13 cellular contexts compared by ENCODE assay signal in the genomic region with DNA sequence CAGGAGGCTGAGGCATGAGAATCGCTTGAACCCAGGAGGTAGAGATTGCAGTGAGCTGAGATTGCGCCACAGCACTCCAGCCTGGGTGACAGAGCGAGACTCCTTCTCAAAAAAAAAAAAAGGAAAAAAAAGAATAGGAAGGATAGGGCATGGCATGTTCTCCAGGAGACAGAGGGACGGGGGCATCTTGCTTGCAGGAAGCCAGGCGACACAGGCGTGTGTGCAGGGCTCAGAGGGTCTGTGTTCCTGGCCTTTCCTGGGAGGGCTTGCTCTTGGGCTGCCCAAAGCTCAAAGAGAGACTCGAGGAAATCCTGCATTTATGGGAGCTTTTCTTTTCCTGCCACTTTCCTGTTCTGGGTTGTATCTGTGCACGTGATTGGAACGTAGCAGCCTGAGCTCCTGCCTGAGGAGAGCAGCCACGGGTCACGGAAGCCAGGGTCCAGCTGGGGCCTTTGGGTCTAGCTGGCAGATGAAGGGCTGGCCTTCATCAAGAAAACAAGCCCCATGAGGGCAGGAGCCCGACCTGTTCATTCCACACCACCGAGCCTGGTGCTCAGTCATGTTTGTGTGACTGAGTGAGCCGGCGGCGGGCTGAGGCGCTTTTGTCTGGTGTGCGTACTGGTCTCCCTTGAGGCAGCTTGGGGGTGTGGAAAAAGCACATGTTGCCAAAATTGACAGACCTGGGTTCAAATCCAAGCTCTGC. TPM values are rescaled to one million over a fixed set of nuclear protein-coding genes. Genes with fewer than 3 reads are reported as not detected.
A peak's percentile ranks its signal among the peaks of the same experiment; 100 is the strongest.
DNase-seq lines count a peak whose midpoint lies in the region; ATAC-seq, FAIRE-seq and TF ChIP-seq lines count a peak whose summit lies in the region.
"Had no signal": no experiment of that assay in that cellular context is flagged by ENCODE, and none has a peak within 500 bp of the region (broad histone marks: within the 10 kb centered on the region; RNA-seq: fewer than 3 reads in every experiment).

No MANE protein-coding gene starts in this region.

- POLR2A ChIA-PET in A549 (lab: Yijun Ruan, JAX): interaction anchor here (0.7 to 1.7 kb wide), 3 partner anchors 16 to 52 kb away, joined by 3 to 5 read pairs (median 5); partner anchors contain the start of gene ACTN4

- no peaks in the 10 kb centered on the region for H3K27me3 Mint-ChIP-seq in progenitor cell of endocrine pancreas
- H3K27me3 Mint-ChIP-seq: activated CD8-positive, alpha-beta memory T cell treated with anti-CD3 and anti-CD28 coated beads, Interleukin-2, amount 10 ng/mL, durations not matched to agents 7 days and 5 days had no signal

- no peak for TF ChIP-seq RAD21 in A549 (conservative IDR thresholded peaks at IDR 0.05 in 1 of 2, IDR thresholded peaks at IDR 0.05 in 1 of 2)

- H3K27ac ChIP-seq in A549 (peak overlapping the region in 1 of 2 experiments; percentile 93; a peak in 4 of 6 replicates), body of pancreas (peak overlapping the region; percentile 7 to 70 (median 54))

- no peak overlapping the region for H3K4me3 ChIP-seq in A549
- H3K4me3 ChIP-seq in body of pancreas: no peak overlapping the region

- H3K4me3 Mint-ChIP-seq in progenitor cell of endocrine pancreas (ENCODE audit: low read depth): no peak overlapping the region
- H3K4me3 Mint-ChIP-seq: activated CD8-positive, alpha-beta memory T cell treated with anti-CD3 and anti-CD28 coated beads, Interleukin-2, amount 10 ng/mL, durations not matched to agents 7 days and 5 days had no signal

- no peak overlapping the region; the same call in 2 of the 3 replicates for H3K4me2 ChIP-seq in A549

- H3K9me3 Mint-ChIP-seq in progenitor cell of endocrine pancreas (ENCODE audit: low read depth): no peaks in the 10 kb centered on the region

- peaks cover 34% of the 10 kb centered on the region for H3K4me1 Mint-ChIP-seq in progenitor cell of endocrine pancreas (ENCODE audit: low read depth)

- peaks cover 4 to 9% of the 10 kb centered on the region in 2 donors for H3K36me3 ChIP-seq in body of pancreas (replicated peaks in 1 of 2; ENCODE audit: insufficient read depth in 1 of 2, low read depth in 2 of 2)

- H3K36me3 Mint-ChIP-seq in progenitor cell of endocrine pancreas (ENCODE audit: insufficient read depth): peaks cover 13% of the 10 kb centered on the region

- FAIRE-seq in A549 (lab: Jason Lieb, UNC): peak; percentile 39

- intact Hi-C loops in body of pancreas (cut with DNase I) (no loop called here), left ventricle myocardium superior (cut with micrococcal nuclease) (loop anchor here (10.0 kb wide), 1 partner anchor 45 kb away; no protein-coding TSS in a partner anchor)

- H3K4me1 ChIP-seq in A549 (peaks cover 94% of the 10 kb centered on the region), body of pancreas (peaks cover 73% of the 10 kb centered on the region)

- TF ChIP-seq CTCF in A549 (IDR thresholded peaks at IDR 0.05) (no peak), body of pancreas (IDR thresholded peaks at IDR 0.05) (no peak), progenitor cell of endocrine pancreas (IDR thresholded peaks at IDR 0.05; ENCODE audit: unreplicated experiment) (no peak)

- H3K9me3 ChIP-seq in A549 (no peaks in the 10 kb centered on the region), body of pancreas (no peaks in the 10 kb centered on the region)

- WGBS in A549 (ENCODE audit: missing lambda C conversion rate): 95% methylated on average over 18 of the region's 18 CpGs
- WGBS in body of pancreas, 2 donors: 87 to 91% methylated on average over 13 to 18 of the region's 18 CpGs

- H3K27me3 ChIP-seq in body of pancreas: no peaks in the 10 kb centered on the region

- CTCF ChIA-PET in A549 (lab: Yijun Ruan, JAX): interaction anchor here (0.6 to 38.0 kb wide), 17 partner anchors 1 to 342 kb away, joined by 3 to 764 read pairs (median 3); partner anchors contain the start of genes ACTN4, MRPS12 and SARS2

- H3K27ac Mint-ChIP-seq in progenitor cell of endocrine pancreas: peak overlapping the region; percentile 86

- no peak for DNase-seq in A549 (ENCODE audit: low read depth in 1 of 2, low spot score in 1 of 2)
- no peak for DNase-seq in body of pancreas
- DNase-seq in left ventricle myocardium superior: peak; percentile 39
- DNase-seq in progenitor cell of endocrine pancreas (ENCODE audit: low spot score, unreplicated experiment): no peak
- no peak for DNase-seq in pons (ENCODE audit: low spot score)
- DNase-seq: ACHN; activated CD8-positive, alpha-beta memory T cell treated with anti-CD3 and anti-CD28 coated beads, Interleukin-2, amount 10 ng/mL, durations not matched to agents 7 days and 5 days; stimulated activated naive CD4-positive, alpha-beta T cell; T-helper 9 cell had no signal

- TF ChIP-seq POLR2A in A549 (IDR thresholded peaks at IDR 0.05; ENCODE audit: low read length) (no peak), body of pancreas (IDR thresholded peaks at IDR 0.05) (no peak)

- TF ChIP-seq EP300 in A549 (IDR thresholded peaks at IDR 0.05): no peak

- ATAC-seq in A549: no peak
- no peak for ATAC-seq in body of pancreas
- peak; percentile 3 for ATAC-seq in left ventricle myocardium superior
- ATAC-seq in HG02973 (IDR thresholded peaks at IDR 0.05; ENCODE audit: unreplicated experiment): no peak
- no peak for ATAC-seq in HG03139 (IDR thresholded peaks at IDR 0.05; ENCODE audit: unreplicated experiment)
- ATAC-seq in HG02981 (IDR thresholded peaks at IDR 0.05; ENCODE audit: unreplicated experiment): no peak
- ATAC-seq: activated CD8-positive, alpha-beta memory T cell treated with anti-CD3 and anti-CD28 coated beads, Interleukin-2, amount 10 ng/mL, durations not matched to agents 7 days and 5 days had no signal

TF ChIP-seq in A549, 52 proteins besides CTCF, POLR2A, EP300 and RAD21:
- TF ChIP-seq CEBPB (IDR thresholded peaks at IDR 0.05): peak; percentile 47 to 70; a peak in 3 of 4 replicates
- no peak for TF ChIP-seq HOXB13 (CRISPR knock-in tag; IDR thresholded peaks at IDR 0.05; ENCODE audit: low read depth)
- TF ChIP-seq ZNF302 (CRISPR knock-in tag; IDR thresholded peaks at IDR 0.05): no peak
- no peak for TF ChIP-seq MAFK (IDR thresholded peaks at IDR 0.05; ENCODE audit: partially characterized antibody)

RNA-seq across cellular contexts. Expression of gene CAPN12, which starts 44.5 kb away (rescaled TPM):
- polyA plus RNA-seq in A549 (2011; rRNA removed) (10.0 and 12.3 TPM in 2 replicates), A549 (2017; fragmentation: RNase III; extraction: RNeasy Plus Mini Kit Qiagen cat#74134 plus additional on column Dnase treatment) (8.6 to 11.7 TPM (median 11.0 TPM) in 3 replicates)
- polyA plus RNA-seq in A549 (2012; cell fraction: cytosol; rRNA removed): 10.0 and 10.2 TPM in 2 replicates
- polyA plus RNA-seq in A549 (2012; cell fraction: nucleus; rRNA removed): 33.2 and 34.8 TPM in 2 replicates
- polyA minus RNA-seq in A549 (2011; rRNA and poly(A)+ RNA removed): 3.2 and 7.1 TPM in 2 replicates
- total RNA-seq in body of pancreas (10 to 100 TPM in 1 of 2 donors, 1 to 10 TPM in 1; 9.9 to 11.4 TPM), left ventricle myocardium superior (not detected), progenitor cell of endocrine pancreas (4.1 and 5.0 TPM in 2 replicates)
- polyA plus RNA-seq: neural cell had no signal

RNA-seq across cellular contexts. Expression of gene ACTN4, which starts 52.3 kb away (rescaled TPM):
- 605 and 614 TPM in 2 replicates for polyA plus RNA-seq in A549 (2011; rRNA removed)
- polyA plus RNA-seq in A549 (2012; cell fraction: cytosol; rRNA removed): 1,005 and 1,074 TPM in 2 replicates
- polyA plus RNA-seq in A549 (2012; cell fraction: nucleus; rRNA removed): 3,482 and 4,263 TPM in 2 replicates
- 967 to 1,087 TPM (median 1,011 TPM) in 3 replicates for polyA plus RNA-seq in A549 (2017; fragmentation: RNase III; extraction: RNeasy Plus Mini Kit Qiagen cat#74134 plus additional on column Dnase treatment)
- polyA minus RNA-seq in A549 (2011; rRNA and poly(A)+ RNA removed): 488 and 611 TPM in 2 replicates
- total RNA-seq in body of pancreas: 100 to 1,000 TPM; 143 to 148 TPM
- total RNA-seq in left ventricle myocardium superior: 131 TPM
- total RNA-seq in progenitor cell of endocrine pancreas: 639 and 657 TPM in 2 replicates
